ENCODE assay signal across 22 cellular contexts in the genomic region with DNA sequence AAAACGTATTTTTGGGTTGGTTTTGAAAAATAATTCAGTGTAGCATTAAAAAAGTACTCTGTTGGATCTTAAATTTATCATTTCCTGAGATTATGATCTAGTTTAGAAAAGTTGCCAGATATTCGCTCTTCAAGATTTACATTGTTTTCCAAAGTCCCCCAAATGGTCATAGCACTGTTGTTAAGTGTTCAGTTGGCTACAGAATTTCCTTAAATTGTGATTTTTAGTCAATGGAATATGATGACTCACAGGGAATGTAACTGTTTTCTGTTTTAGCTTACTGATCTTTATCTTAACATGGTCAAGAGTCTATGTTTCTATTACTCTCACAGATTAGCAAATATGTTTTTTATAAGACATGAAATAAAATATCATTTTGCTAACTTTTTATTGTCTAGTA. TPM values are rescaled to one million over a fixed set of nuclear protein-coding genes. Genes with fewer than 3 reads are reported as not detected.
"Had no signal": no experiment of that assay in that cellular context is flagged by ENCODE, and none has a peak within 500 bp of the region (broad histone marks: within the 10 kb centered on the region; RNA-seq: fewer than 3 reads in every experiment).

No MANE protein-coding gene starts in this region.

- H3K27me3 ChIP-seq: body of pancreas, dorsolateral prefrontal cortex, tibial artery, uterus had no signal

- H3K36me3 ChIP-seq: pancreas, tibial artery, uterus had no signal

- H3K4me3 ChIP-seq: body of pancreas, dorsolateral prefrontal cortex, pancreas, tibial artery, uterus had no signal

- ATAC-seq: activated CD4-positive, CD25-positive, alpha-beta regulatory T cell treated with anti-CD3 and anti-CD28 coated beads, Interleukin-2, amount 50 U/mL, for 24 hours; activated T-cell treated with anti-CD3 and anti-CD28 coated beads, Interleukin-2, amount 50 U/mL, for 72 hours; body of pancreas; naive thymus-derived CD8-positive, alpha-beta T cell; pancreas; sciatic nerve had no signal

- H3K9me3 ChIP-seq: body of pancreas, pancreas, tibial artery, uterus had no signal

- H3K27ac ChIP-seq: body of pancreas, dorsolateral prefrontal cortex, epithelial cell of prostate, pancreas, tibial artery, uterus had no signal

- H3K4me1 ChIP-seq: body of pancreas, pancreas had no signal

- DNase-seq: activated gamma-delta T cell treated with Interleukin-2 at 50 U/mL for 16 hours; activated naive CD8-positive, alpha-beta T cell treated with anti-CD3 and anti-CD28 coated beads for 36 hours; activated T-cell treated with anti-CD3 and anti-CD28 coated beads, Interleukin-2, amount 50 U/mL, for 72 hours; amygdala; body of pancreas; dorsolateral prefrontal cortex; naive thymus-derived CD8-positive, alpha-beta T cell; pancreas; stimulated activated CD4-positive, alpha-beta T cell treated with anti-CD3 and anti-CD28 coated beads, Interleukin-1b, Interleukin-23, amount 100 ng/mL, for 48 hours; stimulated activated naive CD4-positive, alpha-beta T cell treated with Interleukin-2 at 50 U/mL for 16 hours; substantia nigra; T1000; tibial artery; uterus had no signal

RNA-seq across cellular contexts. Expression of gene BOLL, which starts 42.5 kb away (rescaled TPM):
- total RNA-seq: activated CD8-positive, alpha-beta memory T cell treated with anti-CD3 and anti-CD28 coated beads for 36 hours; activated naive CD8-positive, alpha-beta T cell treated with anti-CD3 and anti-CD28 coated beads for 36 hours; body of pancreas; cardiac septum; liver; mesenteric fat pad; naive thymus-derived CD8-positive, alpha-beta T cell; pancreas; sciatic nerve; T-helper 1 cell treated with Interleukin-12 subunit alpha and Interleukin-12 subunit beta and Interleukin-4 antibody, amounts not matched to agents 30 ng/mL and 1 ng/mL, for 36 hours; uterus had no signal
- polyA plus RNA-seq: liver; naive thymus-derived CD8-positive, alpha-beta T cell; pancreas had no signal
